10 cellular contexts compared by ENCODE assay signal in genomic region chr2:238290715-238291549, GRCh38. TPM values are rescaled to one million over a fixed set of nuclear protein-coding genes. Genes with fewer than 3 reads are reported as not detected.
DNase-seq lines count a peak whose midpoint lies in the region; ATAC-seq and TF ChIP-seq lines count a peak whose summit lies in the region.
"Had no signal": no experiment of that assay in that cellular context is flagged by ENCODE, and none has a peak within 500 bp of the region (broad histone marks: within the 10 kb centered on the region; RNA-seq: fewer than 3 reads in every experiment).

No MANE protein-coding gene starts in this region.

- H3K9me3 Mint-ChIP-seq in CD8-positive, alpha-beta memory T cell, result no peaks in the 10 kb centered on the region
- no peaks in the 10 kb centered on the region for H3K9me3 Mint-ChIP-seq in effector memory CD8-positive, alpha-beta T cell

- peaks cover 15% of the 10 kb centered on the region; the same call in 1 of the 2 replicates for H4K20me1 ChIP-seq in SK-N-SH (ENCODE audit: insufficient read depth)

- H3K27me3 Mint-ChIP-seq in CD8-positive, alpha-beta memory T cell, result peaks cover 3 to 7% of the 10 kb centered on the region in 2 donors
- H3K27me3 Mint-ChIP-seq in effector memory CD8-positive, alpha-beta T cell, result peaks cover 7 to 17% of the 10 kb centered on the region in 2 donors

- WGBS in SK-N-SH (ENCODE audit: low lambda C conversion rate), result 90% methylated on average over 5 of the region's 5 CpGs

- peak in 1 of 5 donors; percentile 44 for DNase-seq in CD8-positive, alpha-beta memory T cell
- peak; percentile 55 for DNase-seq in NCI-H2029 (lab: John Stamatoyannopoulos, UW)
- no peak for DNase-seq in effector memory CD8-positive, alpha-beta T cell
- DNase-seq in posterior vena cava (ENCODE audit: low spot score), result peak; percentile 62
- DNase-seq in AG08395 (ENCODE audit: low spot score), result no peak
- DNase-seq in SK-N-SH, result no peak
- no peak for DNase-seq in foreskin melanocyte
- DNase-seq: stimulated activated CD4-positive, alpha-beta T cell treated with anti-CD3 and anti-CD28 coated beads, Interleukin-4, amount 100 ng/mL, for 1 hour had no signal

- H3K36me3 Mint-ChIP-seq in CD8-positive, alpha-beta memory T cell, result peaks cover 0 to 5% (median 0%) of the 10 kb centered on the region in 3 donors
- H3K36me3 Mint-ChIP-seq in effector memory CD8-positive, alpha-beta T cell (ENCODE audit: insufficient read depth), result peaks cover 22% of the 10 kb centered on the region

- no peaks in the 10 kb centered on the region for H3K9me3 ChIP-seq in CD8-positive, alpha-beta memory T cell (ENCODE audit: low read length)
- H3K9me3 ChIP-seq in SK-N-SH, result no peaks in the 10 kb centered on the region
- H3K9me3 ChIP-seq: ovary had no signal

- no peak overlapping the region for H3K4me2 ChIP-seq in SK-N-SH

- H3K4me3 ChIP-seq in CD8-positive, alpha-beta memory T cell (ENCODE audit: low read length), result no peak overlapping the region
- no peak overlapping the region for H3K4me3 ChIP-seq in SK-N-SH (ENCODE audit: low read depth in 2 of 2, low read length in 1 of 2)
- H3K4me3 ChIP-seq: ovary had no signal

- peaks cover 18% of the 10 kb centered on the region; the same call in 1 of the 2 replicates for H3K79me2 ChIP-seq in SK-N-SH (ENCODE audit: insufficient read depth)

- CTCF ChIA-PET in CD8-positive, alpha-beta memory T cell (lab: Charles Lee), result no interaction called here
- CTCF ChIA-PET in SK-N-SH (lab: Yijun Ruan, JAX), result interaction anchor here (1.0 kb wide), 1 partner anchor 18 kb away, joined by 3 read pairs; no protein-coding TSS in a partner anchor

- H3K9ac ChIP-seq in SK-N-SH, result no peak overlapping the region

- TF ChIP-seq RAD21 in SK-N-SH (IDR thresholded peaks at IDR 0.05; ENCODE audit: low read length), result no peak

- H2AFZ ChIP-seq in SK-N-SH (ENCODE audit: low read depth), result no peak overlapping the region

- H3K27ac ChIP-seq in CD8-positive, alpha-beta memory T cell (ENCODE audit: low read depth, low read length), result no peak overlapping the region
- no peak overlapping the region for H3K27ac ChIP-seq in SK-N-SH (ENCODE audit: low read depth in 2 of 2, low read length in 1 of 2)
- H3K27ac ChIP-seq: ovary had no signal

- TF ChIP-seq EP300 in SK-N-SH (IDR thresholded peaks at IDR 0.05; ENCODE audit: borderline replicate concordance in 1 of 2, low read depth in 1 of 2, low read length in 1 of 2), result no peak

- no peak for ATAC-seq in effector memory CD8-positive, alpha-beta T cell (replicated peaks)
- ATAC-seq in HG02852 (IDR thresholded peaks at IDR 0.05; ENCODE audit: unreplicated experiment), result no peak

- peak overlapping the region in 3 of 7 donors; percentile 89 to 93 (median 90) for H3K4me3 Mint-ChIP-seq in CD8-positive, alpha-beta memory T cell
- H3K4me3 Mint-ChIP-seq in effector memory CD8-positive, alpha-beta T cell, result peak overlapping the region in 1 of 2 donors; percentile 87

- H3K36me3 ChIP-seq in CD8-positive, alpha-beta memory T cell (ENCODE audit: insufficient read depth, low read length), result no peaks in the 10 kb centered on the region
- H3K36me3 ChIP-seq in SK-N-SH (replicated peaks in 1 of 2; ENCODE audit: control insufficient read depth in 1 of 2, insufficient read depth in 2 of 2, low read length in 1 of 2), result no peaks in the 10 kb centered on the region
- H3K36me3 ChIP-seq: ovary had no signal

- H3K27ac Mint-ChIP-seq in CD8-positive, alpha-beta memory T cell, result peak overlapping the region; percentile 64 to 98 (median 93)
- H3K27ac Mint-ChIP-seq in effector memory CD8-positive, alpha-beta T cell, result peak overlapping the region; percentile 95 to 97

- H3F3A ChIP-seq in SK-N-SH (replicated peaks; ENCODE audit: insufficient read depth), result no peaks in the 10 kb centered on the region

- POLR2A ChIA-PET in CD8-positive, alpha-beta memory T cell (lab: Charles Lee), result no interaction called here
- POLR2A ChIA-PET in SK-N-SH (lab: Yijun Ruan, JAX), result interaction anchor here (0.6 to 0.8 kb wide), 2 partner anchors 11 to 52 kb away, joined by 3 read pairs; no protein-coding TSS in a partner anchor

- peaks cover 23% of the 10 kb centered on the region for H3K4me1 ChIP-seq in CD8-positive, alpha-beta memory T cell (ENCODE audit: insufficient read depth, low read length)
- H3K4me1 ChIP-seq in SK-N-SH (ENCODE audit: control insufficient read depth in 1 of 2, insufficient read depth in 2 of 2, low read depth in 1 of 2, low read length in 1 of 2), result peaks cover 8 to 15% of the 10 kb centered on the region in 2 experiments; a peak in 3 of 4 replicates

- TF ChIP-seq CTCF in SK-N-SH (IDR thresholded peaks at IDR 0.05), result no peak

- no peaks in the 10 kb centered on the region for H3K9me2 ChIP-seq in SK-N-SH

- peaks cover 30 to 43% (median 35%) of the 10 kb centered on the region in 3 donors for H3K4me1 Mint-ChIP-seq in CD8-positive, alpha-beta memory T cell
- peaks cover 26 to 31% of the 10 kb centered on the region in 2 donors for H3K4me1 Mint-ChIP-seq in effector memory CD8-positive, alpha-beta T cell (ENCODE audit: low read depth in 2 of 2)

- H3K27me3 ChIP-seq in CD8-positive, alpha-beta memory T cell (ENCODE audit: insufficient read depth, low read length, poor library complexity, severe bottlenecking), result no peaks in the 10 kb centered on the region
- peaks cover 7% of the 10 kb centered on the region; the same call in 1 of the 2 replicates for H3K27me3 ChIP-seq in SK-N-SH (ENCODE audit: insufficient read depth)
- H3K27me3 ChIP-seq: ovary had no signal

- intact Hi-C loops in posterior vena cava (cut with DNase I), result no loop called here

TF ChIP-seq in SK-N-SH, 30 proteins besides CTCF, POLR2A, EP300 and RAD21 (continues in another document):
- TF ChIP-seq FOXM1 (IDR thresholded peaks at IDR 0.05; ENCODE audit: low read depth) (no peak), IRF3 (IDR thresholded peaks at IDR 0.05; ENCODE audit: low read depth, low read length) (no peak), SMC3 (IDR thresholded peaks at IDR 0.05; ENCODE audit: low read depth, low read length) (no peak), MXI1 (IDR thresholded peaks at IDR 0.05; ENCODE audit: low read depth, low read length) (no peak), NRF1 (IDR thresholded peaks at IDR 0.05; ENCODE audit: low read depth, low read length) (no peak), RCOR1 (IDR thresholded peaks at IDR 0.05; ENCODE audit: low read length) (no peak), FOSL2 (IDR thresholded peaks at IDR 0.05; ENCODE audit: borderline replicate concordance, low read depth) (no peak), GABPA (IDR thresholded peaks at IDR 0.05; ENCODE audit: low read depth) (no peak), TCF12 (IDR thresholded peaks at IDR 0.05) (no peak), GATA2 (CRISPR knock-in tag; IDR thresholded peaks at IDR 0.05) (no peak), SIN3A (IDR thresholded peaks at IDR 0.05; ENCODE audit: borderline replicate concordance, low read depth, low read length) (no peak), CHD2 (IDR thresholded peaks at IDR 0.05; ENCODE audit: low read length, partially characterized antibody) (no peak), JUND (IDR thresholded peaks at IDR 0.05) (no peak), MEF2A (IDR thresholded peaks at IDR 0.05; ENCODE audit: borderline replicate concordance, low read depth) (no peak)
- TF ChIP-seq, protein P1, sequence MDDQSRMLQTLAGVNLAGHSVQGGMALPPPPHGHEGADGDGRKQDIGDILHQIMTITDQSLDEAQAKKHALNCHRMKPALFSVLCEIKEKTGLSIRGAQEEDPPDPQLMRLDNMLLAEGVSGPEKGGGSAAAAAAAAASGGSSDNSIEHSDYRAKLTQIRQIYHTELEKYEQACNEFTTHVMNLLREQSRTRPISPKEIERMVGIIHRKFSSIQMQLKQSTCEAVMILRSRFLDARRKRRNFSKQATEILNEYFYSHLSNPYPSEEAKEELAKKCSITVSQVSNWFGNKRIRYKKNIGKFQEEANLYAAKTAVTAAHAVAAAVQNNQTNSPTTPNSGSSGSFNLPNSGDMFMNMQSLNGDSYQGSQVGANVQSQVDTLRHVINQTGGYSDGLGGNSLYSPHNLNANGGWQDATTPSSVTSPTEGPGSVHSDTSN (IDR thresholded peaks at IDR 0.05), result no peak
- TF ChIP-seq, protein P2, sequence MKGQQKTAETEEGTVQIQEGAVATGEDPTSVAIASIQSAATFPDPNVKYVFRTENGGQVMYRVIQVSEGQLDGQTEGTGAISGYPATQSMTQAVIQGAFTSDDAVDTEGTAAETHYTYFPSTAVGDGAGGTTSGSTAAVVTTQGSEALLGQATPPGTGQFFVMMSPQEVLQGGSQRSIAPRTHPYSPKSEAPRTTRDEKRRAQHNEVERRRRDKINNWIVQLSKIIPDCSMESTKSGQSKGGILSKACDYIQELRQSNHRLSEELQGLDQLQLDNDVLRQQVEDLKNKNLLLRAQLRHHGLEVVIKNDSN (IDR thresholded peaks at IDR 0.05; ENCODE audit: borderline replicate concordance, low read depth), result no peak

RNA-seq across cellular contexts. Expression of gene PER2, which starts 2.5 kb away (rescaled TPM):
- total RNA-seq in CD8-positive, alpha-beta memory T cell, result 10 to 100 TPM; 12.9 to 14.2 TPM
- polyA plus RNA-seq in CD8-positive, alpha-beta memory T cell, result 4.3 TPM
- 10 to 100 TPM; 10.1 to 16.8 TPM for total RNA-seq in posterior vena cava
- polyA plus RNA-seq in SK-N-SH (2012; rRNA removed), result 0.82 and 0.96 TPM in 2 replicates
- polyA plus RNA-seq in SK-N-SH (2012; cell fraction: cytosol; rRNA removed), result 0.50 and 0.71 TPM in 2 replicates
- polyA plus RNA-seq in SK-N-SH (2012; cell fraction: nucleus; rRNA removed), result 2.5 and 2.6 TPM in 2 replicates

RNA-seq across cellular contexts. Expression of gene TRAF3IP1, which starts 29.4 kb away (rescaled TPM):
- total RNA-seq in CD8-positive, alpha-beta memory T cell, result 10 to 100 TPM; 14.7 to 15.9 TPM
- polyA plus RNA-seq in CD8-positive, alpha-beta memory T cell, result 10.2 TPM
- total RNA-seq in posterior vena cava, result 10 to 100 TPM; 27.1 to 37.2 TPM
- polyA plus RNA-seq in SK-N-SH (2012; rRNA removed), result 9.7 and 15.0 TPM in 2 replicates
- 10.3 and 11.6 TPM in 2 replicates for polyA plus RNA-seq in SK-N-SH (2012; cell fraction: cytosol; rRNA removed)
- polyA plus RNA-seq in SK-N-SH (2012; cell fraction: nucleus; rRNA removed), result 11.8 and 14.0 TPM in 2 replicates

RNA-seq across cellular contexts. Expression of gene HES6, which starts 51.1 kb away (rescaled TPM):
- 1 to 10 TPM; 4.7 to 5.1 TPM for total RNA-seq in CD8-positive, alpha-beta memory T cell
- polyA plus RNA-seq in CD8-positive, alpha-beta memory T cell, result 2.2 TPM
- total RNA-seq in posterior vena cava, result 1 to 10 TPM; 2.3 to 6.9 TPM
- 3.6 and 4.4 TPM in 2 replicates for polyA plus RNA-seq in SK-N-SH (2012; rRNA removed)
- polyA plus RNA-seq in SK-N-SH (2012; cell fraction: cytosol; rRNA removed), result 2.3 and 3.6 TPM in 2 replicates
- 11.1 and 18.1 TPM in 2 replicates for polyA plus RNA-seq in SK-N-SH (2012; cell fraction: nucleus; rRNA removed)

Comparison
In these comparisons a context has a peak if more than half of its experiments do, and no peak if none do; other contexts are left out.
1. DNase-seq: peak in NCI-H2029 (single experiment) and posterior vena cava (single experiment); none in effector memory CD8-positive, alpha-beta T cell (0 of 3), AG08395 (single experiment), SK-N-SH (single experiment) and foreskin melanocyte (single experiment).